In the genomic region with DNA sequence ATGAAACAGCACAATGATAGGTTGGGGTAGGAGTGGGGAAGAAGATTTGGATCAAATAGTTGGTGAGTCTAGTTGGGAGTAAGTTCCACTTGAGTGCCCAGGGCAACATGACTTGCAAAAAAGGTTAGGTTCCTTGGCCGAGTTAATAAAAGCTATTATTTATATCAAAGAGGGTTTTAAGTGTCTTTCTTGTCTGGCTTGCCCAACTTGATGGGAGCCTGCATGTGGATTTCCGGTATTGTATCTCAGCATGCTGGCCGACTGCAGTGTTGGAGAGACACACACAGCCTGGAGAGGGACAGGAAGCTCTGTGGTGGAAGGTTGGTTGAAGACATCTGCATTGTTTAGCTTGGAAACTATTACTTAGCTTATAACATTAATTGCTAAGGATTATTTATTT, we compare ENCODE assay signal across 9 cellular contexts.
DNase-seq lines count a peak whose midpoint lies in the region; ATAC-seq, FAIRE-seq and TF ChIP-seq lines count a peak whose summit lies in the region.
"Had no signal": no experiment of that assay in that cellular context is flagged by ENCODE, and none has a peak within 500 bp of the region (broad histone marks: within the 10 kb centered on the region; RNA-seq: fewer than 3 reads in every experiment).

No MANE protein-coding gene starts in this region.

- WGBS in K562 (ENCODE audit: insufficient coverage, low coverage, missing lambda C conversion rate): 47% methylated on average over 3 of the region's 3 CpGs

- H3K4me1 ChIP-seq in CD8-positive, alpha-beta T cell (ENCODE audit: insufficient read depth, low read length): peaks cover 49% of the 10 kb centered on the region
- H3K4me1 ChIP-seq in K562 (replicated peaks in 1 of 2; ENCODE audit: control insufficient read depth in 2 of 2, insufficient read depth in 2 of 2, low read length in 2 of 2): no peaks in the 10 kb centered on the region

- no peaks in the 10 kb centered on the region for H3K9me3 Mint-ChIP-seq in CD8-positive, alpha-beta T cell

- H3K4me1 Mint-ChIP-seq in CD8-positive, alpha-beta T cell (ENCODE audit: low read depth): peaks cover 68% of the 10 kb centered on the region

- no peak overlapping the region for H3K27ac ChIP-seq in CD8-positive, alpha-beta T cell (ENCODE audit: low read depth, low read length)
- H3K27ac ChIP-seq in K562 (ENCODE audit: extremely low read depth, low read depth, low read length): no peak overlapping the region

- no peaks in the 10 kb centered on the region for H4K20me1 ChIP-seq in K562 (replicated peaks; ENCODE audit: control insufficient read depth, insufficient read depth, low read length)

- H2AFZ ChIP-seq in K562 (ENCODE audit: low read depth, low read length): no peak overlapping the region

- H3K4me2 ChIP-seq in K562 (ENCODE audit: insufficient read depth, low read length): no peak overlapping the region

- no peak for TF ChIP-seq EP300 in K562 (IDR thresholded peaks at IDR 0.05; ENCODE audit: low read length)

- no peaks in the 10 kb centered on the region for H3K9me3 ChIP-seq in CD8-positive, alpha-beta T cell (ENCODE audit: low read length)
- H3K9me3 ChIP-seq in K562 (replicated peaks; ENCODE audit: control insufficient read depth, insufficient read depth, low read depth, low read length): no peaks in the 10 kb centered on the region

- TF ChIP-seq POLR2A in K562 (conservative IDR thresholded peaks at IDR 0.05): no peak

- CTCF ChIA-PET in CD8-positive, alpha-beta T cell (lab: Charles Lee): interaction anchor here (0.8 to 1.9 kb wide), 4 partner anchors 10 to 198 kb away, joined by 3 to 4 read pairs (median 3); no protein-coding TSS in a partner anchor
- CTCF ChIA-PET in K562 (lab: Yijun Ruan, JAX; ENCODE audit: low intra/inter-chr PET ratio): no interaction called here

- POLR2A ChIA-PET in CD8-positive, alpha-beta T cell (lab: Charles Lee): interaction anchor here (0.8 to 1.0 kb wide), 2 partner anchors 44 to 49 kb away, joined by 3 read pairs; no protein-coding TSS in a partner anchor
- POLR2A ChIA-PET in K562 (lab: Yijun Ruan, JAX): interaction anchor here (0.7 kb wide), 1 partner anchor 10 kb away, joined by 3 read pairs; no protein-coding TSS in a partner anchor

- intact Hi-C loops in CD8-positive, alpha-beta T cell (cut with DNase I, micrococcal nuclease): loop anchor here in 1 of 2 experiments (10.0 kb wide), 2 partner anchors 282 to 592 kb away; no protein-coding TSS in a partner anchor
- intact Hi-C loops in K562 (cut with micrococcal nuclease): no loop called here

- in situ Hi-C loops in K562 (cut with MboI): no loop called here

- no TSS peak for BruUV-seq in K562 (replicated peaks; lab: Mats Ljungman, UMichigan)

- H3K4me3 Mint-ChIP-seq in CD8-positive, alpha-beta T cell: peak overlapping the region; percentile 42

- peak; percentile 48 for ATAC-seq in CD8-positive, alpha-beta T cell
- peak; percentile 86 for ATAC-seq in GM21381 (IDR thresholded peaks at IDR 0.05; ENCODE audit: unreplicated experiment)
- ATAC-seq in K562: no peak

- H3K36me3 Mint-ChIP-seq in CD8-positive, alpha-beta T cell: no peaks in the 10 kb centered on the region

- no peaks in the 10 kb centered on the region for H3K9me1 ChIP-seq in K562 (ENCODE audit: control insufficient read depth, insufficient read depth, low read length)

- H3K36me3 ChIP-seq in CD8-positive, alpha-beta T cell (ENCODE audit: insufficient read depth, low read length): no peaks in the 10 kb centered on the region
- no peaks in the 10 kb centered on the region for H3K36me3 ChIP-seq in K562 (ENCODE audit: control insufficient read depth, insufficient read depth, low read length)

- no peaks in the 10 kb centered on the region for H3K27me3 Mint-ChIP-seq in CD8-positive, alpha-beta T cell (ENCODE audit: low read depth)

- no peaks in the 10 kb centered on the region for H3K27me3 ChIP-seq in CD8-positive, alpha-beta T cell (ENCODE audit: insufficient read depth, low read length)
- H3K27me3 ChIP-seq in K562 (ENCODE audit: control insufficient read depth in 2 of 2, insufficient read depth in 2 of 2, low read length in 2 of 2): no peaks in the 10 kb centered on the region

- TF ChIP-seq CTCF in CD8-positive, alpha-beta T cell (IDR thresholded peaks at IDR 0.05): no peak
- TF ChIP-seq CTCF in K562 (IDR thresholded peaks at IDR 0.05 in 2 of 3, conservative IDR thresholded peaks at IDR 0.05 in 1 of 3; ENCODE audit: insufficient read depth in 2 of 3, low read depth in 1 of 3, low read length in 3 of 3): no peak

- DNase-seq in CD8-positive, alpha-beta T cell: peak in 4 of 7 experiments; percentile 15 to 66 (median 42)
- DNase-seq in MV-4-11 (lab: John Stamatoyannopoulos, UW): peak; percentile 54
- no peak for DNase-seq in K562 (ENCODE audit: extremely low read depth in 1 of 4, low spot score in 3 of 4)
- DNase-seq in HuH-7 (ENCODE audit: low spot score): no peak
- DNase-seq in mesenteric fat pad (ENCODE audit: low spot score): no peak
- no peak for DNase-seq in SKM-1 (lab: John Stamatoyannopoulos, UW; ENCODE audit: unreplicated experiment)
- DNase-seq in NCI-H345 treated with DMSO at 0.1 percent for 48 hours (lab: John Stamatoyannopoulos, UW; ENCODE audit: unreplicated experiment): no peak
- DNase-seq: NCI-H446 had no signal

- no peak overlapping the region for H3K9ac ChIP-seq in K562 (ENCODE audit: insufficient read depth in 1 of 2, low read depth in 2 of 2, low read length in 2 of 2)

- no peak overlapping the region for H3K4me3 ChIP-seq in CD8-positive, alpha-beta T cell (ENCODE audit: low read depth, low read length)
- H3K4me3 ChIP-seq in K562: no peak overlapping the region

- H3K79me2 ChIP-seq in K562 (ENCODE audit: control insufficient read depth, insufficient read depth, low read length): no peaks in the 10 kb centered on the region

- no peak for FAIRE-seq in K562 (lab: Jason Lieb, UNC)

- no peak for TF ChIP-seq RAD21 in K562 (CRISPR knock-in tag; conservative IDR thresholded peaks at IDR 0.05 in 1 of 2, IDR thresholded peaks at IDR 0.05 in 1 of 2)

- H3K27ac Mint-ChIP-seq in CD8-positive, alpha-beta T cell: peak overlapping the region; percentile 49

TF ChIP-seq in K562, 482 proteins besides CTCF, POLR2A, EP300 and RAD21:
- TF ChIP-seq ZNF695 (CRISPR knock-in tag; IDR thresholded peaks at IDR 0.05): no peak
- no peak for TF ChIP-seq CBX8 (IDR thresholded peaks at IDR 0.05; ENCODE audit: borderline replicate concordance, extremely low read depth, low read depth, low read length, poor library complexity, severe bottlenecking)
- TF ChIP-seq, protein P1, sequence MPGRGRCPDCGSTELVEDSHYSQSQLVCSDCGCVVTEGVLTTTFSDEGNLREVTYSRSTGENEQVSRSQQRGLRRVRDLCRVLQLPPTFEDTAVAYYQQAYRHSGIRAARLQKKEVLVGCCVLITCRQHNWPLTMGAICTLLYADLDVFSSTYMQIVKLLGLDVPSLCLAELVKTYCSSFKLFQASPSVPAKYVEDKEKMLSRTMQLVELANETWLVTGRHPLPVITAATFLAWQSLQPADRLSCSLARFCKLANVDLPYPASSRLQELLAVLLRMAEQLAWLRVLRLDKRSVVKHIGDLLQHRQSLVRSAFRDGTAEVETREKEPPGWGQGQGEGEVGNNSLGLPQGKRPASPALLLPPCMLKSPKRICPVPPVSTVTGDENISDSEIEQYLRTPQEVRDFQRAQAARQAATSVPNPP (IDR thresholded peaks at IDR 0.05; ENCODE audit: borderline replicate concordance, insufficient read depth, insufficient read length): no peak
- TF ChIP-seq C11orf30 (IDR thresholded peaks at IDR 0.05; ENCODE audit: low read depth): peak; percentile 27; the same call in 1 of the 2 replicates
- TF ChIP-seq BMI1 (IDR thresholded peaks at IDR 0.05; ENCODE audit: low read length): no peak
- no peak for TF ChIP-seq GABPA (tag; conservative IDR thresholded peaks at IDR 0.05; ENCODE audit: low read depth)
- TF ChIP-seq CSDE1 (IDR thresholded peaks at IDR 0.05): no peak
- peak; percentile 44; the same call in 1 of the 2 replicates for TF ChIP-seq NFE2 (IDR thresholded peaks at IDR 0.05; ENCODE audit: low read depth)
- TF ChIP-seq NUFIP1 (IDR thresholded peaks at IDR 0.05; ENCODE audit: partially characterized antibody): no peak
- no peak for TF ChIP-seq ZNF121 (CRISPR knock-in tag; conservative IDR thresholded peaks at IDR 0.05)
- no peak for TF ChIP-seq CTBP1 (IDR thresholded peaks at IDR 0.05; ENCODE audit: borderline replicate concordance)
- TF ChIP-seq KLF1 (tag; IDR thresholded peaks at IDR 0.05): no peak
- 0 out of 2 replicates have a peak, but pooled peaks have one; percentile 11 for TF ChIP-seq NFE2L1 (tag; IDR thresholded peaks at IDR 0.05; ENCODE audit: borderline replicate concordance, low read depth)
- TF ChIP-seq RHOXF2B (CRISPR knock-in tag; conservative IDR thresholded peaks at IDR 0.05): no peak
- TF ChIP-seq KDM5B (IDR thresholded peaks at IDR 0.05; ENCODE audit: insufficient replicate concordance, low read depth, low read length): no peak
- TF ChIP-seq MAFG (tag; conservative IDR thresholded peaks at IDR 0.05): peak; percentile 69
- no peak for TF ChIP-seq ZNF165 (CRISPR knock-in tag; IDR thresholded peaks at IDR 0.05; ENCODE audit: borderline replicate concordance)
- TF ChIP-seq GTF2A2 (tag; IDR thresholded peaks at IDR 0.05): no peak
- TF ChIP-seq ZNF316 (IDR thresholded peaks at IDR 0.05): 0 out of 2 replicates have a peak, but pooled peaks have one; percentile 6

Comparison
In these comparisons a context has a peak if more than half of its experiments do, and no peak if none do; other contexts are left out.
1. DNase-seq: peak in CD8-positive, alpha-beta T cell (4 of 7) and MV-4-11 (single experiment); none in K562 (0 of 4), HuH-7 (single experiment), mesenteric fat pad (single experiment), SKM-1 (single experiment) and NCI-H345 treated with DMSO at 0.1 percent for 48 hours (single experiment).